In the genomic region with DNA sequence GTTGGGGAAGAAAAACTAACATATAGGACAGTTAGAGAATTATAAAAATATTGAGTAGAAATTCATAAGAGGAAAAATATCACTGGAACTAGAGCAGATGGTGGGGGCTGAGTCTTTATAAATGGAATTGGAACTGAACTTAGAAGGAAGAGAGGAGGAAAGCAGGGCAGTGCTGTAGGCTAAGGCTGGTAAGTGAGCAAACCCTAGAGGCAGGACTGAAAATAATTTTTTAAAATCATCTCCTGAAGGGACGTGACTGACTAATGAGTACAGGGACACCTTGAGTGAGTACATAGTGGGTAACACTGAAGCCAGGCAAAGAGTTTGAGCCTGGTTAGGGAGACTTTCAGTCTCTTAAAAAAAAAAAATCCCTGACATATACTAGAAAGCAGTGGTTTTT, we compare ENCODE assay signal across 1 cellular context.
TF ChIP-seq lines count a peak whose summit lies in the region.

No MANE protein-coding gene starts in this region.

TF ChIP-seq in HEK293T, 16 proteins besides CTCF, POLR2A, EP300 and RAD21 (continued from another document):
- TF ChIP-seq SP1 (IDR thresholded peaks at IDR 0.05) (no peak), BHLHE40 (IDR thresholded peaks at IDR 0.05; ENCODE audit: borderline replicate concordance) (no peak), SUZ12 (IDR thresholded peaks at IDR 0.05) (no peak), NFRKB (IDR thresholded peaks at IDR 0.05) (no peak), FOXM1 (IDR thresholded peaks at IDR 0.05; ENCODE audit: borderline replicate concordance) (no peak), ELF4 (IDR thresholded peaks at IDR 0.05) (no peak)
- TF ChIP-seq, protein P1, sequence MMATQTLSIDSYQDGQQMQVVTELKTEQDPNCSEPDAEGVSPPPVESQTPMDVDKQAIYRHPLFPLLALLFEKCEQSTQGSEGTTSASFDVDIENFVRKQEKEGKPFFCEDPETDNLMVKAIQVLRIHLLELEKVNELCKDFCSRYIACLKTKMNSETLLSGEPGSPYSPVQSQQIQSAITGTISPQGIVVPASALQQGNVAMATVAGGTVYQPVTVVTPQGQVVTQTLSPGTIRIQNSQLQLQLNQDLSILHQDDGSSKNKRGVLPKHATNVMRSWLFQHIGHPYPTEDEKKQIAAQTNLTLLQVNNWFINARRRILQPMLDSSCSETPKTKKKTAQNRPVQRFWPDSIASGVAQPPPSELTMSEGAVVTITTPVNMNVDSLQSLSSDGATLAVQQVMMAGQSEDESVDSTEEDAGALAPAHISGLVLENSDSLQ (IDR thresholded peaks at IDR 0.05) = no peak
